In the genomic region with DNA sequence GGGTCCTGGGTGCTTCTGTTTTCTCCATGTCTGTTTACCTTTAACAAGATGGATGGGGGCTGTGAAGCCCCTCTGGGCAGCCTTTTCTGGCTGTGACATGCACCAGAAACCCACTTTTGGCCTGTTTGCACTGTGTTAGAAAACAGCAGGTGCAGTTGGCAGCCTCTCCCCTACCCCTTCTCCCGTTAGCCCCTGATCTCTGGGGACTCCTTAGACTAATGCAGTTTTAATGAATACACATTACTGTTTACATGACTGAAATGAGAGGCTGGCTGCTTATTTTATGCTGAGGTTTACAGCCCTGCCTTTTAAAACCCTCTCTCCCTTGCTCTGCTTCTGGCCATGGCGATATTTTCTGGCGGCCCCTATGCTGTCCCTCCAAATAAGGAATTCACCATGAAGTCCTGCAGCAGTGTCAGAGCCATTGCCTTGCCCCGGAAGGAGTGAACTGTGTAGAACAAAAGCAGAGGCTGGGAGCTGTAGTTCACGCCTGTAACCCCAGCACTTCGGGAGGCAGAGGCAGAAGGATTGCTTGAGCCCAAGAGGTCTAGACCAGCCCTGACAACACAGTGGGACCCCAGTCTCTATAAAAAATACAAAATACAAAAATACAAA, we compare ENCODE assay signal across 19 cellular contexts.
A peak's percentile ranks its signal among the peaks of the same experiment; 100 is the strongest.
DNase-seq lines count a peak whose midpoint lies in the region; ATAC-seq, FAIRE-seq and TF ChIP-seq lines count a peak whose summit lies in the region.
"Had no signal": no experiment of that assay in that cellular context is flagged by ENCODE, and none has a peak within 500 bp of the region (broad histone marks: within the 10 kb centered on the region; RNA-seq: fewer than 3 reads in every experiment).

No MANE protein-coding gene starts in this region.

- H3K79me2 ChIP-seq in K562 (ENCODE audit: control insufficient read depth, insufficient read depth, low read length) = peaks cover 98% of the 10 kb centered on the region

- no peak overlapping the region for H2BK120ac ChIP-seq in neuronal stem cell (ENCODE audit: low read depth, low read length)

- intact Hi-C loops in K562 (cut with micrococcal nuclease) = no loop called here

- no peaks in the 10 kb centered on the region for H3K27me3 ChIP-seq in BLaER1 treated with 17β-estradiol and CSF1 and Interleukin-3, amounts not matched to agents 10 nM and 100 nM
- no peaks in the 10 kb centered on the region for H3K27me3 ChIP-seq in K562 (ENCODE audit: control insufficient read depth in 2 of 2, insufficient read depth in 2 of 2, low read length in 2 of 2)
- H3K27me3 ChIP-seq in neuronal stem cell (ENCODE audit: control insufficient read depth in 3 of 3, insufficient read depth in 3 of 3, low read depth in 1 of 3, low read length in 3 of 3) = no peaks in the 10 kb centered on the region
- H3K27me3 ChIP-seq in brain microvascular endothelial cell (replicated peaks) = no peaks in the 10 kb centered on the region
- H3K27me3 ChIP-seq: tibial nerve had no signal

- no peak overlapping the region for H2AK5ac ChIP-seq in neuronal stem cell (ENCODE audit: low read depth, low read length)

- peaks cover 0 to 38% (median 0%) of the 10 kb centered on the region in 11 experiments; a peak in 9 of 22 replicates for H3K36me3 ChIP-seq in BLaER1 treated with 17β-estradiol and CSF1 and Interleukin-3, amounts not matched to agents 10 nM and 100 nM
- H3K36me3 ChIP-seq in HEK293 (ENCODE audit: control insufficient read depth in 2 of 2, insufficient read depth in 1 of 2, low read length in 2 of 2) = no peaks in the 10 kb centered on the region
- peaks cover 58% of the 10 kb centered on the region; the same call in 2 of the 3 replicates for H3K36me3 ChIP-seq in K562 (ENCODE audit: control insufficient read depth, insufficient read depth, low read length)
- H3K36me3 ChIP-seq in neuronal stem cell (replicated peaks in 1 of 2; ENCODE audit: control insufficient read depth in 2 of 2, insufficient read depth in 2 of 2, low read length in 2 of 2) = no peaks in the 10 kb centered on the region
- no peaks in the 10 kb centered on the region for H3K36me3 ChIP-seq in brain microvascular endothelial cell (replicated peaks)
- H3K36me3 ChIP-seq: tibial nerve had no signal

- peaks cover 0 to 92% (median 5%) of the 10 kb centered on the region in 11 experiments; a peak in 9 of 22 replicates for H4K20me1 ChIP-seq in BLaER1 treated with 17β-estradiol and CSF1 and Interleukin-3, amounts not matched to agents 10 nM and 100 nM
- H4K20me1 ChIP-seq in K562 (replicated peaks; ENCODE audit: control insufficient read depth, insufficient read depth, low read length) = peaks cover 4% of the 10 kb centered on the region; the same call in 1 of the 2 replicates

- H3K9me1 ChIP-seq in K562 (ENCODE audit: control insufficient read depth, insufficient read depth, low read length) = peaks cover 8% of the 10 kb centered on the region

- POLR2A ChIA-PET in HEK293 (lab: Yijun Ruan, JAX) = no interaction called here
- POLR2A ChIA-PET in K562 (lab: Yijun Ruan, JAX) = interaction anchor here (0.8 kb wide), 1 partner anchor 12 kb away, joined by 5 read pairs; no protein-coding TSS in a partner anchor

- peaks cover 0 to 15% (median 0%) of the 10 kb centered on the region in 11 experiments; a peak in 3 of 22 replicates for H3K9me3 ChIP-seq in BLaER1 treated with 17β-estradiol and CSF1 and Interleukin-3, amounts not matched to agents 10 nM and 100 nM (replicated peaks in 1 of 11)
- H3K9me3 ChIP-seq in HEK293 (ENCODE audit: control insufficient read depth, insufficient read depth, low read depth, low read length) (no peaks in the 10 kb centered on the region), K562 (replicated peaks; ENCODE audit: control insufficient read depth, insufficient read depth, low read depth, low read length) (no peaks in the 10 kb centered on the region), neuronal stem cell (replicated peaks in 1 of 2; ENCODE audit: control insufficient read depth in 2 of 2, insufficient read depth in 1 of 2, low read depth in 1 of 2, low read length in 2 of 2) (no peaks in the 10 kb centered on the region)
- H3K9me3 ChIP-seq: tibial nerve had no signal

- ATAC-seq in K562 (peak; percentile 15; the same call in 2 of the 3 replicates), GM21737 (IDR thresholded peaks at IDR 0.05; ENCODE audit: unreplicated experiment) (no peak)
- ATAC-seq: activated T-cell treated with anti-CD3 and anti-CD28 coated beads, Interleukin-2, amount 50 U/mL, for 4 hours had no signal

- no peak for TF ChIP-seq EP300 in K562 (IDR thresholded peaks at IDR 0.05; ENCODE audit: low read length)

- no peak overlapping the region for H2BK5ac ChIP-seq in neuronal stem cell (ENCODE audit: low read length)

- peak overlapping the region; percentile 57 to 89 (median 68) for H3K4me2 ChIP-seq in BLaER1 treated with 17β-estradiol and CSF1 and Interleukin-3, amounts not matched to agents 10 nM and 100 nM
- no peak overlapping the region for H3K4me2 ChIP-seq in K562 (ENCODE audit: insufficient read depth, low read length)
- H3K4me2 ChIP-seq in neuronal stem cell (ENCODE audit: insufficient read depth, low read length, poor library complexity, severe bottlenecking) = no peak overlapping the region

- no peak overlapping the region for H3K14ac ChIP-seq in neuronal stem cell (ENCODE audit: low read length)

- peak overlapping the region in 2 of 10 experiments; percentile 3 to 26; a peak in 4 of 20 replicates for H3K4me3 ChIP-seq in BLaER1 treated with 17β-estradiol and CSF1 and Interleukin-3, amounts not matched to agents 10 nM and 100 nM
- H3K4me3 ChIP-seq in HEK293 (ENCODE audit: low read depth, low read length) (no peak overlapping the region), K562 (no peak overlapping the region), neuronal stem cell (ENCODE audit: low read length in 2 of 2) (no peak overlapping the region), brain microvascular endothelial cell (ENCODE audit: low read depth, low read length) (no peak overlapping the region)
- H3K4me3 ChIP-seq: tibial nerve had no signal

- TF ChIP-seq RAD21 in K562 (CRISPR knock-in tag; conservative IDR thresholded peaks at IDR 0.05 in 1 of 2, IDR thresholded peaks at IDR 0.05 in 1 of 2) = no peak

- no peak overlapping the region for H3K4ac ChIP-seq in neuronal stem cell (ENCODE audit: low read length)

- TF ChIP-seq POLR2A in K562 (conservative IDR thresholded peaks at IDR 0.05) = no peak

- H3K79me1 ChIP-seq in neuronal stem cell (ENCODE audit: low read depth, low read length) = no peaks in the 10 kb centered on the region

- H2AFZ ChIP-seq in K562 (ENCODE audit: low read depth, low read length) (no peak overlapping the region), neuronal stem cell (ENCODE audit: low read length) (peak overlapping the region; percentile 74)

- BruUV-seq in K562 (replicated peaks; lab: Mats Ljungman, UMichigan) = no TSS peak

- TF ChIP-seq CTCF in HEK293 (tag by site-specific recombination; IDR thresholded peaks at IDR 0.05) (no peak), K562 (IDR thresholded peaks at IDR 0.05 in 2 of 3, conservative IDR thresholded peaks at IDR 0.05 in 1 of 3; ENCODE audit: insufficient read depth in 2 of 3, low read depth in 1 of 3, low read length in 3 of 3) (no peak), brain microvascular endothelial cell (IDR thresholded peaks at IDR 0.05; ENCODE audit: low read depth, low read length, missing control alignments) (no peak)

- no peak overlapping the region for H4K91ac ChIP-seq in neuronal stem cell (ENCODE audit: low read depth, low read length, poor library complexity)

- peak overlapping the region in 5 of 11 experiments; percentile 17 to 51 (median 31); a peak in 7 of 22 replicates for H3K9ac ChIP-seq in BLaER1 treated with 17β-estradiol and CSF1 and Interleukin-3, amounts not matched to agents 10 nM and 100 nM
- H3K9ac ChIP-seq in K562 (ENCODE audit: insufficient read depth in 1 of 2, low read depth in 2 of 2, low read length in 2 of 2) = no peak overlapping the region
- H3K9ac ChIP-seq in neuronal stem cell (ENCODE audit: low read depth, low read length, poor library complexity) = no peak overlapping the region

- H3K4me1 ChIP-seq in BLaER1 treated with 17β-estradiol and CSF1 and Interleukin-3, amounts not matched to agents 10 nM and 100 nM = peaks cover 40 to 55% (median 47%) of the 10 kb centered on the region in 10 experiments
- H3K4me1 ChIP-seq in HEK293 (ENCODE audit: control insufficient read depth, insufficient read depth, low read length) (no peaks in the 10 kb centered on the region), K562 (replicated peaks in 1 of 2; ENCODE audit: control insufficient read depth in 2 of 2, insufficient read depth in 2 of 2, low read length in 2 of 2) (peaks cover 1 to 7% of the 10 kb centered on the region in 2 experiments; a peak in 4 of 5 replicates), neuronal stem cell (ENCODE audit: control insufficient read depth in 2 of 2, insufficient read depth in 1 of 2, low read depth in 1 of 2, low read length in 2 of 2) (peaks cover 0 to 5% of the 10 kb centered on the region in 2 donors)
- H3K4me1 ChIP-seq: tibial nerve had no signal

- H3K23ac ChIP-seq in neuronal stem cell (ENCODE audit: low read depth, low read length, poor library complexity) = no peak overlapping the region

- H2BK15ac ChIP-seq in neuronal stem cell (ENCODE audit: low read length) = no peak overlapping the region

- FAIRE-seq in K562 (lab: Jason Lieb, UNC) = no peak

- WGBS in K562 (ENCODE audit: insufficient coverage, low coverage, missing lambda C conversion rate) = 86% methylated on average over 6 of the region's 6 CpGs
- no CpG with 5 or more reads among the region's 6 CpGs for WGBS in neuronal stem cell (ENCODE audit: extremely low coverage in 2 of 2, insufficient read length in 2 of 2, insufficient replicate concordance in 1 of 2), 2 donors

- no peak overlapping the region for H4K8ac ChIP-seq in neuronal stem cell (ENCODE audit: low read depth, low read length)

- CTCF ChIA-PET in HEK293 (lab: Yijun Ruan, JAX) = no interaction called here
- CTCF ChIA-PET in K562 (lab: Yijun Ruan, JAX; ENCODE audit: low intra/inter-chr PET ratio) = no interaction called here

- peak overlapping the region; percentile 17 for H3K18ac ChIP-seq in neuronal stem cell (ENCODE audit: low read length)

- H2BK12ac ChIP-seq in neuronal stem cell (ENCODE audit: low read length) = no peak overlapping the region

- peak overlapping the region in 3 of 11 experiments; percentile 10 to 61 (median 27); a peak in 5 of 22 replicates for H3K27ac ChIP-seq in BLaER1 treated with 17β-estradiol and CSF1 and Interleukin-3, amounts not matched to agents 10 nM and 100 nM
- H3K27ac ChIP-seq in HEK293 (ENCODE audit: extremely low read depth, low read depth, low read length) = no peak overlapping the region
- no peak overlapping the region for H3K27ac ChIP-seq in K562 (ENCODE audit: extremely low read depth, low read depth, low read length)
- H3K27ac ChIP-seq in neuronal stem cell (replicated peaks; ENCODE audit: low read length) = no peak overlapping the region
- no peak overlapping the region for H3K27ac ChIP-seq in brain microvascular endothelial cell
- H3K27ac ChIP-seq: tibial nerve had no signal

- no peak for DNase-seq in K562 (ENCODE audit: extremely low read depth in 1 of 4, low spot score in 3 of 4)
- DNase-seq in neuronal stem cell (ENCODE audit: low spot score) = no peak
- DNase-seq in brain microvascular endothelial cell = no peak
- DNase-seq in HT-29 (ENCODE audit: low spot score) = no peak
- no peak for DNase-seq in islet precursor cell
- DNase-seq: activated CD4-positive, alpha-beta T cell treated with anti-CD3 and anti-CD28 coated beads for 1 hour; activated naive CD4-positive, alpha-beta T cell treated with anti-CD3 and anti-CD28 coated beads, Interleukin-2, amount 10 ng/mL, durations not matched to agents 7 days and 5 days; activated T-cell treated with anti-CD3 and anti-CD28 coated beads, Interleukin-2, amount 50 U/mL, for 4 hours; aorta; central memory CD4-positive, alpha-beta T cell; foreskin melanocyte; natural killer cell; NCI-H446 treated with DMSO at 0.1 percent for 48 hours; stimulated activated CD4-positive, alpha-beta T cell treated with anti-CD3 and anti-CD28 coated beads, Interleukin-1b, Interleukin-23, amount 100 ng/mL, for 48 hours; stimulated activated naive CD4-positive, alpha-beta T cell treated with Interleukin-2 at 50 U/mL for 16 hours had no signal

- in situ Hi-C loops in K562 (cut with MboI) (no loop called here), brain microvascular endothelial cell (cut with HindIII; ENCODE audit: low pct_ligation_motif_present, low sequenced_read_pairs) (no loop called here)

Comparison
In these comparisons a context has a peak if more than half of its experiments do, and no peak if none do; other contexts are left out.
1. H3K4me2 ChIP-seq: peak in BLaER1 treated with 17β-estradiol and CSF1 and Interleukin-3, amounts not matched to agents 10 nM and 100 nM (11 of 11); none in K562 (single experiment) and neuronal stem cell (single experiment).